In genomic region chr9:129487658-129488483, GRCh38 we compare ENCODE assay signal across 1 cellular context.
TF ChIP-seq lines count a peak whose summit lies in the region.

No MANE protein-coding gene starts in this region.

TF ChIP-seq in H1, 55 proteins besides CTCF, POLR2A, EP300 and RAD21 (continued from another document):
- no peak for TF ChIP-seq USF2 (IDR thresholded peaks at IDR 0.05; ENCODE audit: low read length)
- 0 out of 4 replicates have a peak, but pooled peaks have one; percentile 30 to 50 for TF ChIP-seq HDAC2 (IDR thresholded peaks at IDR 0.05; ENCODE audit: borderline replicate concordance in 1 of 2, low read depth in 2 of 2, low read length in 2 of 2)
- TF ChIP-seq SIRT6 (IDR thresholded peaks at IDR 0.05; ENCODE audit: low read length), result no peak
- TF ChIP-seq RXRA (IDR thresholded peaks at IDR 0.05; ENCODE audit: insufficient read depth, low read depth, low read length), result no peak
- TF ChIP-seq BRCA1 (IDR thresholded peaks at IDR 0.05; ENCODE audit: low read depth, low read length), result no peak
- TF ChIP-seq TAF1 (IDR thresholded peaks at IDR 0.05; ENCODE audit: low read depth, low read length), result no peak
- TF ChIP-seq CHD1 (IDR thresholded peaks at IDR 0.05; ENCODE audit: low read depth, low read length), result no peak
- no peak for TF ChIP-seq ZNF274 (IDR thresholded peaks at IDR 0.05; ENCODE audit: borderline replicate concordance, extremely low read depth, low read length)
- TF ChIP-seq MAX (IDR thresholded peaks at IDR 0.05), result peak; percentile 68
- no peak for TF ChIP-seq TCF12 (IDR thresholded peaks at IDR 0.05; ENCODE audit: low read depth, low read length)
- TF ChIP-seq SP1 (IDR thresholded peaks at IDR 0.05; ENCODE audit: low read depth, low read length), result no peak
- TF ChIP-seq ATF3 (IDR thresholded peaks at IDR 0.05; ENCODE audit: insufficient read depth, low read depth, low read length), result no peak
- TF ChIP-seq CREB1 (IDR thresholded peaks at IDR 0.05), result no peak
- TF ChIP-seq TEAD4 (IDR thresholded peaks at IDR 0.05; ENCODE audit: low read depth, low read length), result no peak
- TF ChIP-seq FOSL1 (IDR thresholded peaks at IDR 0.05; ENCODE audit: insufficient read depth, low read depth, low read length), result no peak
- TF ChIP-seq RBBP5 (IDR thresholded peaks at IDR 0.05; ENCODE audit: borderline replicate concordance, low read depth, low read length), result 0 out of 2 replicates have a peak, but pooled peaks have one; percentile 18
